ENCODE assay signal across 1 cellular context in genomic region chr15:58457466-58457965, GRCh38.
TF ChIP-seq lines count a peak whose summit lies in the region.

No MANE protein-coding gene starts in this region.

TF ChIP-seq in K562, 482 proteins besides CTCF, POLR2A, EP300 and RAD21 (continued from another document):
- peak; percentile 30; the same call in 1 of the 2 replicates for TF ChIP-seq HMBOX1 (IDR thresholded peaks at IDR 0.05)
- no peak for TF ChIP-seq HCFC1 (IDR thresholded peaks at IDR 0.05; ENCODE audit: low read depth, low read length)
- TF ChIP-seq TRIM28 (IDR thresholded peaks at IDR 0.05), result no peak
- TF ChIP-seq ZNF431 (CRISPR knock-in tag; IDR thresholded peaks at IDR 0.05), result no peak
- peak; percentile 66; the same call in 1 of the 2 replicates for TF ChIP-seq SMARCA4 (IDR thresholded peaks at IDR 0.05)
- no peak for TF ChIP-seq BRD9 (IDR thresholded peaks at IDR 0.05; ENCODE audit: low read depth, partially characterized antibody)
- TF ChIP-seq MIER1 (IDR thresholded peaks at IDR 0.05; ENCODE audit: low read depth), result no peak
- TF ChIP-seq GATA2 (CRISPR knock-in tag; IDR thresholded peaks at IDR 0.05), result no peak
- no peak for TF ChIP-seq ZNF165 (CRISPR knock-in tag; IDR thresholded peaks at IDR 0.05; ENCODE audit: borderline replicate concordance)
- TF ChIP-seq SMC3 (conservative IDR thresholded peaks at IDR 0.05; ENCODE audit: insufficient read depth, low read depth, low read length), result no peak
- peak; percentile 73; the same call in 1 of the 2 replicates for TF ChIP-seq SMARCE1 (IDR thresholded peaks at IDR 0.05)
- no peak for TF ChIP-seq ARID2 (IDR thresholded peaks at IDR 0.05)
- no peak for TF ChIP-seq DDX20 (tag; IDR thresholded peaks at IDR 0.05; ENCODE audit: low read depth)
- peak; percentile 59 for TF ChIP-seq ARID1B (IDR thresholded peaks at IDR 0.05)
- no peak for TF ChIP-seq ZNF407 (IDR thresholded peaks at IDR 0.05; ENCODE audit: low read depth)
- no peak for TF ChIP-seq PHF8 (IDR thresholded peaks at IDR 0.05; ENCODE audit: borderline replicate concordance, low read length)
- no peak for TF ChIP-seq ZNF146 (CRISPR knock-in tag; IDR thresholded peaks at IDR 0.05; ENCODE audit: unreplicated experiment)
- no peak for TF ChIP-seq RREB1 (CRISPR knock-in tag; IDR thresholded peaks at IDR 0.05)
- peak; percentile 33; the same call in 1 of the 2 replicates for TF ChIP-seq DPF2 (IDR thresholded peaks at IDR 0.05)
- TF ChIP-seq CTBP1 (IDR thresholded peaks at IDR 0.05; ENCODE audit: borderline replicate concordance), result peak; percentile 13; the same call in 1 of the 2 replicates
- TF ChIP-seq ETV1 (tag; conservative IDR thresholded peaks at IDR 0.05; ENCODE audit: low read depth), result no peak
- TF ChIP-seq ZNF398 (CRISPR knock-in tag; IDR thresholded peaks at IDR 0.05), result no peak
- TF ChIP-seq FOSL1 (tag; conservative IDR thresholded peaks at IDR 0.05), result peak; percentile 94
- no peak for TF ChIP-seq ELF4 (CRISPR knock-in tag; IDR thresholded peaks at IDR 0.05)
- TF ChIP-seq JUN (IDR thresholded peaks at IDR 0.05; ENCODE audit: borderline replicate concordance, low read depth, low read length), result peak; percentile 53; the same call in 1 of the 2 replicates
- TF ChIP-seq JUN (CRISPR knock-in tag; IDR thresholded peaks at IDR 0.05; ENCODE audit: borderline replicate concordance), result no peak
- no peak for TF ChIP-seq DNMT1 (IDR thresholded peaks at IDR 0.05)
TF ChIP-seq in K562: peak in this region for 12.
